24 cellular contexts compared by ENCODE assay signal in genomic region chr18:61657066-61657732, GRCh38.
DNase-seq lines count a peak whose midpoint lies in the region; ATAC-seq, FAIRE-seq and TF ChIP-seq lines count a peak whose summit lies in the region.
"Had no signal": no experiment of that assay in that cellular context is flagged by ENCODE, and none has a peak within 500 bp of the region (broad histone marks: within the 10 kb centered on the region; RNA-seq: fewer than 3 reads in every experiment).

No MANE protein-coding gene starts in this region.

- no peak overlapping the region for H3K9ac ChIP-seq in liver (ENCODE audit: low read depth in 1 of 2, low read length in 2 of 2)
- H3K9ac ChIP-seq: BLaER1, GM23248 had no signal

- H3K36me3 ChIP-seq in liver (ENCODE audit: control insufficient read depth in 4 of 4, insufficient read depth in 3 of 4, low read depth in 1 of 4, low read length in 3 of 4) (no peaks in the 10 kb centered on the region), suprapubic skin (no peaks in the 10 kb centered on the region)
- H3K36me3 ChIP-seq: BLaER1 had no signal

- TF ChIP-seq EP300 in suprapubic skin (IDR thresholded peaks at IDR 0.05) = no peak

- H3K4me3 ChIP-seq in liver (ENCODE audit: low read depth in 1 of 3, low read length in 3 of 3) (no peak overlapping the region), suprapubic skin (no peak overlapping the region)
- H3K4me3 ChIP-seq: BLaER1, GM23248 had no signal

- 91% methylated on average over 3 of the region's 3 CpGs for WGBS in liver
- WGBS in suprapubic skin = 90% methylated on average over 3 of the region's 3 CpGs

- intact Hi-C loops in left colon (cut with DNase I, micrococcal nuclease) = no loop called here

- ATAC-seq in left colon (peak; percentile 71), GM21529 (IDR thresholded peaks at IDR 0.05; ENCODE audit: unreplicated experiment) (no peak), GM18873 (IDR thresholded peaks at IDR 0.05; ENCODE audit: low FRiP score, unreplicated experiment) (no peak)
- ATAC-seq: CD8-positive, alpha-beta T cell; HCT116 had no signal

- peak; percentile 94 for FAIRE-seq in D721Med (lab: Jason Lieb, UNC)
- FAIRE-seq: A204.1, GM12891, GM18507, H1 had no signal

- TF ChIP-seq POLR2A in suprapubic skin (IDR thresholded peaks at IDR 0.05) = no peak

- TF ChIP-seq CTCF in D721Med (IDR thresholded peaks at IDR 0.05; ENCODE audit: insufficient read depth, missing control alignments) = no peak
- no peak for TF ChIP-seq CTCF in liver (IDR thresholded peaks at IDR 0.05; ENCODE audit: low read depth, low read length, missing input control)
- TF ChIP-seq CTCF in suprapubic skin (IDR thresholded peaks at IDR 0.05) = no peak

- H3K27me3 ChIP-seq in liver (ENCODE audit: control insufficient read depth in 4 of 4, insufficient read depth in 4 of 4, low read length in 3 of 4) (no peaks in the 10 kb centered on the region), suprapubic skin (no peaks in the 10 kb centered on the region)
- H3K27me3 ChIP-seq: BLaER1 had no signal

- TF ChIP-seq RAD21 in liver (IDR thresholded peaks at IDR 0.05) = no peak

- DNase-seq in D721Med (ENCODE audit: insufficient read length, low spot score) = no peak
- peak in 1 of 2 donors; percentile 21 for DNase-seq in left colon
- DNase-seq in suprapubic skin (ENCODE audit: low spot score in 2 of 2) = no peak
- no peak for DNase-seq in KG1 (lab: John Stamatoyannopoulos, UW)
- DNase-seq: Caco-2; CD4-positive, CD25-positive, alpha-beta regulatory T cell; CD8-positive, alpha-beta T cell; DMS 273 treated with DMSO at 0.1 percent for 48 hours; DMS79; EL; GF-D8; GM23248; H7 had no signal

- H3K9me3 ChIP-seq in liver (ENCODE audit: control insufficient read depth in 4 of 4, low read length in 3 of 4) (no peaks in the 10 kb centered on the region), suprapubic skin (no peaks in the 10 kb centered on the region)
- H3K9me3 ChIP-seq: BLaER1, Caco-2 had no signal

- H3K27ac ChIP-seq in liver (ENCODE audit: low read depth in 1 of 2, low read length in 2 of 2) = no peak overlapping the region
- H3K27ac ChIP-seq in suprapubic skin = peak overlapping the region; percentile 2
- H3K27ac ChIP-seq: 22Rv1, BLaER1, C4-2B, GM23248 had no signal

- H3K4me1 ChIP-seq in liver (ENCODE audit: control insufficient read depth in 4 of 4, insufficient read depth in 4 of 4, low read length in 3 of 4) = peaks cover 0 to 7% (median 2%) of the 10 kb centered on the region in 4 donors
- no peaks in the 10 kb centered on the region for H3K4me1 ChIP-seq in suprapubic skin
- H3K4me1 ChIP-seq: BLaER1 had no signal

TF ChIP-seq in liver, 16 proteins besides CTCF, POLR2A, EP300 and RAD21:
- TF ChIP-seq HNF4G (IDR thresholded peaks at IDR 0.05) = peak; percentile 58
- TF ChIP-seq EGR1 (IDR thresholded peaks at IDR 0.05; ENCODE audit: low read depth in 2 of 2) = no peak
- TF ChIP-seq SP1 (IDR thresholded peaks at IDR 0.05) = no peak
- peak; percentile 70 to 90 for TF ChIP-seq HNF4A (conservative IDR thresholded peaks at IDR 0.05)
- peak in 1 of 2 donors; percentile 3 for TF ChIP-seq RXRA (IDR thresholded peaks at IDR 0.05)
- no peak for TF ChIP-seq YY1 (IDR thresholded peaks at IDR 0.05)
